11 cellular contexts compared by ENCODE assay signal in the genomic region with DNA sequence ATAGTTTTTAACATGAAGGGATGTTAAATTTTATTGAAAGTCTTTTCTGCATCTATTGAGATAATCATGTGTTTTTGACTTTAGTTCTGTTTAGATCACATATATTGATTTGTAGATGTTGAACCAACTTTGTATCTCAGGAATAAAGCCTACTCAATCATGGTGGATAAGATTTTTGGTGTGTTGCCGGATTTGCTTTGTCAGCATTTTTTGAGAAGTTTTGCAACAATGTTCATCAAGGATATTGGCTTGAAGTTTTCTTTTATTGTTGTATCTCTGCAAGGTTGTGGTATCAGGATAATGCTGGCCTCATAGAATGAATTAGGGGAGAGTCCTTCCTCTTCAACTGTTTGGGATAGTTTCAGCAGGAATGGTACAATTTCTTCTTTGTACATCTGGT. TPM values are rescaled to one million over a fixed set of nuclear protein-coding genes. Genes with fewer than 3 reads are reported as not detected.
"Had no signal": no experiment of that assay in that cellular context is flagged by ENCODE, and none has a peak within 500 bp of the region (broad histone marks: within the 10 kb centered on the region; RNA-seq: fewer than 3 reads in every experiment).

No MANE protein-coding gene starts in this region.

- DNase-seq: H7, HFFc6, Karpas-422, KBM-7 had no signal

- H3K9ac ChIP-seq: KMS-11 had no signal

- H3K4me2 ChIP-seq: GM23338, KMS-11 had no signal

- H3K36me3 ChIP-seq: HAP-1 had no signal

- H3K4me3 ChIP-seq: GM23338, HAP-1 had no signal

- H3K4me1 ChIP-seq: HAP-1 had no signal

- ATAC-seq: GM23338, HCT116 had no signal

- FAIRE-seq: HTR-8/SVneo had no signal

- H3K9me3 ChIP-seq: HAP-1 had no signal

- H3K27ac ChIP-seq: KMS-11 had no signal

- H2AFZ ChIP-seq: GM23338 had no signal

RNA-seq across cellular contexts. Expression of a gene that starts 9.3 kb away (rescaled TPM):
- total RNA-seq: H4, H7, HFFc6, HT-29 had no signal
- polyA plus RNA-seq: GM23338 had no signal
